In genomic region chr19:11375143-11375948, GRCh38 we compare ENCODE assay signal across 8 cellular contexts. TPM values are rescaled to one million over a fixed set of nuclear protein-coding genes. Genes with fewer than 3 reads are reported as not detected.
A peak's percentile ranks its signal among the peaks of the same experiment; 100 is the strongest.
DNase-seq lines count a peak whose midpoint lies in the region; ATAC-seq and TF ChIP-seq lines count a peak whose summit lies in the region.

No MANE protein-coding gene starts in this region.

- H3K4me3 ChIP-seq in GM08714 (ENCODE audit: low read length) (peak overlapping the region; percentile 72), MG63 (peak overlapping the region; percentile 70), WERI-Rb-1 (ENCODE audit: low read depth, low read length) (peak overlapping the region; percentile 59), cardiac fibroblast (replicated peaks in 1 of 2; ENCODE audit: low read depth in 2 of 2, low read length in 2 of 2) (peak overlapping the region; percentile 47 to 74), left lung (peak overlapping the region; percentile 38 to 66)

- TF ChIP-seq CTCF in WERI-Rb-1 (IDR thresholded peaks at IDR 0.05; ENCODE audit: low read depth, low read length) (no peak), cardiac fibroblast (IDR thresholded peaks at IDR 0.05; ENCODE audit: low read depth, low read length) (no peak), left lung (IDR thresholded peaks at IDR 0.05) (no peak)

- intact Hi-C loops in left lung (cut with DNase I), result no loop called here

- DNase-seq in MG63 (no peak), WERI-Rb-1 (peak; percentile 54), cardiac fibroblast (ENCODE audit: low read depth in 2 of 2) (no peak), left lung (peak; percentile 77 to 85), amniotic stem cell (lab: John Stamatoyannopoulos, UW) (no peak)
- DNase-seq in stimulated activated CD8-positive, alpha-beta memory T cell treated with anti-CD3 and anti-CD28 coated beads, Interleukin-4, amount 100 ng/mL, for 24 hours (ENCODE audit: low read depth), result peak; percentile 46

- H3K36me3 ChIP-seq in MG63, result peaks cover 6% of the 10 kb centered on the region
- H3K36me3 ChIP-seq in WERI-Rb-1, result no peaks in the 10 kb centered on the region; the same call in 1 of the 2 replicates
- H3K36me3 ChIP-seq in left lung, result no peaks in the 10 kb centered on the region

- H3K9me3 ChIP-seq in MG63 (no peaks in the 10 kb centered on the region), WERI-Rb-1 (ENCODE audit: severe bottlenecking) (no peaks in the 10 kb centered on the region), left lung (no peaks in the 10 kb centered on the region)

- ATAC-seq in left lung (peak; percentile 37), GM18502 (IDR thresholded peaks at IDR 0.05; ENCODE audit: poor library complexity, unreplicated experiment) (no peak)

- H3K27ac ChIP-seq in WERI-Rb-1 (peak overlapping the region; percentile 72), left lung (peak overlapping the region; percentile 95 to 96)

- H3K27me3 ChIP-seq in MG63 (no peaks in the 10 kb centered on the region), WERI-Rb-1 (ENCODE audit: insufficient read depth, low read depth, severe bottlenecking) (no peaks in the 10 kb centered on the region), left lung (no peaks in the 10 kb centered on the region)

- peaks cover 0 to 61% of the 10 kb centered on the region in 2 donors for H3K4me1 ChIP-seq in left lung

RNA-seq across cellular contexts. Expression of gene SWSAP1, which starts 0.9 kb away (rescaled TPM):
- 1.3 and 3.1 TPM in 2 replicates for total RNA-seq in MG63 (2014; rRNA removed; shearing (Covaris generic); ENCODE audit: low replicate concordance)
- total RNA-seq in left lung, result 1 to 10 TPM; 3.1 to 3.2 TPM

RNA-seq across cellular contexts. Expression of gene EPOR, which starts 8.8 kb away (rescaled TPM):
- 2.6 and 2.9 TPM in 2 replicates for total RNA-seq in MG63 (2014; rRNA removed; shearing (Covaris generic); ENCODE audit: low replicate concordance)
- total RNA-seq in left lung, result 10 to 100 TPM in 1 of 2 donors, 1 to 10 TPM in 1; 9.6 to 18.0 TPM

RNA-seq across cellular contexts. Expression of gene PLPPR2, which starts 20.1 kb away (rescaled TPM):
- total RNA-seq in MG63 (2014; rRNA removed; shearing (Covaris generic); ENCODE audit: low replicate concordance), result 3.9 and 12.3 TPM in 2 replicates
- 10 to 100 TPM; 31.0 to 36.3 TPM for total RNA-seq in left lung

RNA-seq across cellular contexts. Expression of gene CCDC159, which starts 29.0 kb away (rescaled TPM):
- 5.4 and 9.0 TPM in 2 replicates for total RNA-seq in MG63 (2014; rRNA removed; shearing (Covaris generic); ENCODE audit: low replicate concordance)
- 10 to 100 TPM; 29.9 to 32.8 TPM for total RNA-seq in left lung

RNA-seq across cellular contexts. Expression of gene TMEM205, which starts 29.3 kb away (rescaled TPM):
- 139 and 195 TPM in 2 replicates for total RNA-seq in MG63 (2014; rRNA removed; shearing (Covaris generic); ENCODE audit: low replicate concordance)
- total RNA-seq in left lung, result 10 to 100 TPM; 71.4 to 88.0 TPM

Comparison
In these comparisons a context has a peak if more than half of its experiments do, and no peak if none do; other contexts are left out.
1. DNase-seq: peak in WERI-Rb-1 (single experiment), left lung (2 of 2) and stimulated activated CD8-positive, alpha-beta memory T cell treated with anti-CD3 and anti-CD28 coated beads, Interleukin-4, amount 100 ng/mL, for 24 hours (single experiment); none in MG63 (single experiment), cardiac fibroblast (0 of 2) and amniotic stem cell (single experiment).
2. Peak in every context shown above with its lines, with median percentiles within 50 percentile points of each other: H3K4me3 ChIP-seq.